ENCODE assay signal across 8 cellular contexts in genomic region chr1:33081554-33082305, GRCh38. TPM values are rescaled to one million over a fixed set of nuclear protein-coding genes. Genes with fewer than 3 reads are reported as not detected.
DNase-seq lines count a peak whose midpoint lies in the region; ATAC-seq and TF ChIP-seq lines count a peak whose summit lies in the region.

No MANE protein-coding gene starts in this region.

- peaks cover 6% of the 10 kb centered on the region for H3K4me1 ChIP-seq in psoas muscle

- WGBS in psoas muscle, 3 donors = 16 to 18% (median 16%) methylated on average over 35 of the region's 35 CpGs

- H3K27me3 ChIP-seq in GM06990 (replicated peaks; ENCODE audit: control insufficient read depth, insufficient read depth, low read length) = no peaks in the 10 kb centered on the region
- no peaks in the 10 kb centered on the region for H3K27me3 ChIP-seq in psoas muscle (ENCODE audit: insufficient read depth in 3 of 3, low read length in 2 of 3)

- H3K36me3 Mint-ChIP-seq in glutamatergic neuron (ENCODE audit: unreplicated experiment) = no peaks in the 10 kb centered on the region

- H3K36me3 ChIP-seq in GM06990 (ENCODE audit: control insufficient read depth, insufficient read depth, low read length) (no peaks in the 10 kb centered on the region), psoas muscle (ENCODE audit: insufficient read depth in 1 of 2, low read depth in 1 of 2) (no peaks in the 10 kb centered on the region)

- H3K27ac ChIP-seq in VCaP = peak overlapping the region; percentile 49; the same call in 1 of the 2 replicates
- H3K27ac ChIP-seq in psoas muscle = no peak overlapping the region

- TF ChIP-seq CTCF in GM06990 (IDR thresholded peaks at IDR 0.05; ENCODE audit: insufficient read depth, low read length, poor library complexity, severe bottlenecking) = no peak
- no peak for TF ChIP-seq CTCF in VCaP (conservative IDR thresholded peaks at IDR 0.05)
- no peak for TF ChIP-seq CTCF in glutamatergic neuron (IDR thresholded peaks at IDR 0.05; ENCODE audit: partially characterized antibody, unreplicated experiment)
- TF ChIP-seq CTCF in psoas muscle (IDR thresholded peaks at IDR 0.05) = no peak

- H3K4me1 Mint-ChIP-seq in glutamatergic neuron (ENCODE audit: low read depth, unreplicated experiment) = peaks cover 7% of the 10 kb centered on the region

- ATAC-seq in psoas muscle = peak in 2 of 4 donors; percentile 3 to 21

- intact Hi-C loops in psoas muscle (cut with DNase I) = loop anchor here in 1 of 2 donors (5.0 kb wide), 1 partner anchor 369 kb away; no protein-coding TSS in a partner anchor

- H3K4me3 Mint-ChIP-seq in glutamatergic neuron (ENCODE audit: unreplicated experiment) = peak overlapping the region; percentile 84

- peaks cover 8% of the 10 kb centered on the region for H3K27me3 Mint-ChIP-seq in glutamatergic neuron (ENCODE audit: unreplicated experiment)

- H3K9me3 ChIP-seq in psoas muscle = no peaks in the 10 kb centered on the region

- H3K9me3 Mint-ChIP-seq in glutamatergic neuron (ENCODE audit: unreplicated experiment) = peaks cover 4% of the 10 kb centered on the region

- DNase-seq in GM06990 (ENCODE audit: extremely low read depth, insufficient read length) (no peak), glutamatergic neuron (no peak), psoas muscle (no peak), germinal center (ENCODE audit: low spot score) (no peak), NCI-H1417 (lab: John Stamatoyannopoulos, UW) (no peak), MV-4-11 (lab: John Stamatoyannopoulos, UW) (no peak)
- no peak for DNase-seq in stimulated activated CD4-positive, alpha-beta T cell treated with anti-CD3 and anti-CD28 coated beads, Interleukin-4, amount 100 ng/mL, for 4 hours

- no peak overlapping the region for H3K27ac Mint-ChIP-seq in glutamatergic neuron (ENCODE audit: unreplicated experiment)

- H3K4me3 ChIP-seq in GM06990 (replicated peaks; ENCODE audit: low read depth, low read length) (peak overlapping the region; percentile 60), psoas muscle (peak overlapping the region; percentile 80)

RNA-seq across cellular contexts. Expression of gene AZIN2, which starts 0.8 kb away (rescaled TPM):
- total RNA-seq in glutamatergic neuron (ENCODE audit: unreplicated experiment) (7.0 TPM), psoas muscle (1 to 10 TPM in 2 of 4 donors, under 1 TPM in 2; 0.17 to 3.5 (median 1.1) TPM)
- 1 to 10 TPM in 1 of 3 donors, under 1 TPM in 2; 0.25 to 1.7 (median 0.61) TPM for polyA plus RNA-seq in psoas muscle

RNA-seq across cellular contexts. Expression of gene AK2, which starts 45.0 kb away (rescaled TPM):
- total RNA-seq in glutamatergic neuron (ENCODE audit: unreplicated experiment) (52.7 TPM), psoas muscle (100 to 1,000 TPM; 108 to 206 (median 130) TPM)
- 100 to 1,000 TPM; 152 to 270 (median 169) TPM for polyA plus RNA-seq in psoas muscle
